1 cellular context compared by ENCODE assay signal in genomic region chr12:80186727-80187217, GRCh38.
TF ChIP-seq lines count a peak whose summit lies in the region.

No MANE protein-coding gene starts in this region.

TF ChIP-seq in WTC11, 78 proteins besides CTCF, POLR2A, EP300 and RAD21 (continued from another document):
- TF ChIP-seq PRDM15 (CRISPR knock-in tag; IDR thresholded peaks at IDR 0.05), result no peak
- no peak for TF ChIP-seq USF1 (CRISPR knock-in tag; IDR thresholded peaks at IDR 0.05)
- no peak for TF ChIP-seq ELF4 (CRISPR knock-in tag; IDR thresholded peaks at IDR 0.05; ENCODE audit: low read depth)
- TF ChIP-seq IRF1 (CRISPR knock-in tag; IDR thresholded peaks at IDR 0.05), result no peak
- no peak for TF ChIP-seq SMAD3 (CRISPR knock-in tag; IDR thresholded peaks at IDR 0.05; ENCODE audit: borderline replicate concordance)
- no peak for TF ChIP-seq ATF1 (CRISPR knock-in tag; IDR thresholded peaks at IDR 0.05)
- no peak for TF ChIP-seq HMGXB4 (CRISPR knock-in tag; IDR thresholded peaks at IDR 0.05)
- TF ChIP-seq HMGA2 (CRISPR knock-in tag; IDR thresholded peaks at IDR 0.05), result no peak
- no peak for TF ChIP-seq E2F4 (CRISPR knock-in tag; IDR thresholded peaks at IDR 0.05; ENCODE audit: borderline replicate concordance, low read depth)
- TF ChIP-seq FOXJ3 (CRISPR knock-in tag; IDR thresholded peaks at IDR 0.05; ENCODE audit: borderline replicate concordance), result no peak
- TF ChIP-seq ARID4B (CRISPR knock-in tag; IDR thresholded peaks at IDR 0.05; ENCODE audit: borderline replicate concordance), result no peak
- TF ChIP-seq JUN (CRISPR knock-in tag; IDR thresholded peaks at IDR 0.05), result no peak
- no peak for TF ChIP-seq SOX15 (CRISPR knock-in tag; IDR thresholded peaks at IDR 0.05)
